In the genomic region with DNA sequence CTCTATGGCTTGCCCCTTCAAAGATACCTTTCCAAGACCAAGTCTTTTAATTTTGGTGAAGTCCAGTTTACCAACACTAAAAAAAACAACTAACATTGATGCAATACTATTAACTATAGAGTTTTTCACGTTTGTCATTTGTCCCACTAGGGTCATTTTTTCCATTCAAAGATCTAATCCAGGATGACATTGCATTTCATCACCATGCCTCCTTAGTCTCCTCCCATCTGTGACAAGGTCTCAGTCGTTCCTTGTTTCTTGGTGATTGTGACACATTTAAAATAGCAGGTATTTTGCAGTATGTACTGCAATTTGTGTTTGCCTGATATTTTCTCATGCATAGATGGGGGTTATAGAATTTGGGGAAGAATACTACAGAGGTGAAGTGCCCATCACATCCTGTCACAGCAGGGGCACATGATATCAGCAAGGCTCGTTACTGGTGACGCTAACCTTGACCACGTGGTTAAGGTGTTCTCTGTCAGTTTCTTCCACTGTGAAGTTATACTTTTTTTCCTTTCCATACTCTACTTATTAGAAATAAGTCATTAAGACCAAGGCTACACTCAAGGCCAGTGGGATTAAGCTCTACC, we compare ENCODE assay signal across 37 cellular contexts.
"Had no signal": no experiment of that assay in that cellular context is flagged by ENCODE, and none has a peak within 500 bp of the region (broad histone marks: within the 10 kb centered on the region; RNA-seq: fewer than 3 reads in every experiment).

No MANE protein-coding gene starts in this region.

- H3K4me3 Mint-ChIP-seq: activated B cell treated with CpG ODN at 0.5 μM for 24 hours; activated CD4-positive, alpha-beta memory T cell treated with anti-CD3 and anti-CD28 coated beads for 36 hours; activated CD4-positive, alpha-beta T cell treated with anti-CD3 and anti-CD28 coated beads, Interleukin-2, amount 10 ng/mL, durations not matched to agents 24 days and 14 days; activated CD8-positive, alpha-beta memory T cell treated with anti-CD3 and anti-CD28 coated beads, Interleukin-2, amount 10 ng/mL, durations not matched to agents 7 days and 5 days; activated CD8-positive, alpha-beta T cell treated with anti-CD3 and anti-CD28 coated beads for 36 hours; activated naive CD8-positive, alpha-beta T cell treated with anti-CD3 and anti-CD28 coated beads for 36 hours; activated T-cell treated with anti-CD3 and anti-CD28 coated beads, Interleukin-2, amount 50 U/mL, for 24 hours; central memory CD8-positive, alpha-beta T cell; T-helper 1 cell treated with Interleukin-12 subunit alpha and Interleukin-12 subunit beta and Interleukin-4 antibody, amounts not matched to agents 30 μg/mL and 1 μg/mL, for 36 hours; T-helper 2 cell treated with Interferon-gamma antibody and Interleukin-4, amounts not matched to agents 5 μg/mL and 100 μg/mL, for 36 hours had no signal

- H3K4me1 Mint-ChIP-seq: activated B cell treated with CpG ODN at 0.5 μM for 24 hours; activated CD4-positive, alpha-beta T cell treated with anti-CD3 and anti-CD28 coated beads, Interleukin-2, amount 10 ng/mL, durations not matched to agents 24 days and 14 days; activated CD8-positive, alpha-beta memory T cell treated with anti-CD3 and anti-CD28 coated beads, Interleukin-2, amount 10 ng/mL, durations not matched to agents 7 days and 5 days; activated naive CD8-positive, alpha-beta T cell treated with anti-CD3 and anti-CD28 coated beads for 36 hours; central memory CD8-positive, alpha-beta T cell had no signal

- H3K27me3 Mint-ChIP-seq: activated B cell treated with CpG ODN at 0.5 μM for 24 hours; activated CD4-positive, alpha-beta memory T cell treated with anti-CD3 and anti-CD28 coated beads for 36 hours; activated CD8-positive, alpha-beta memory T cell treated with anti-CD3 and anti-CD28 coated beads, Interleukin-2, amount 10 ng/mL, durations not matched to agents 7 days and 5 days; activated CD8-positive, alpha-beta T cell treated with anti-CD3 and anti-CD28 coated beads for 36 hours; activated naive CD8-positive, alpha-beta T cell treated with anti-CD3 and anti-CD28 coated beads for 36 hours; activated T-cell treated with anti-CD3 and anti-CD28 coated beads, Interleukin-2, amount 50 U/mL, for 24 hours; central memory CD8-positive, alpha-beta T cell had no signal

- H3K27ac ChIP-seq: adrenal gland, body of pancreas, brain microvascular endothelial cell, cardiac muscle cell, VCaP had no signal

- FAIRE-seq: astrocyte, bronchial epithelial cell, TTC549 had no signal

- H3K36me3 Mint-ChIP-seq: activated CD4-positive, alpha-beta memory T cell treated with anti-CD3 and anti-CD28 coated beads for 36 hours; activated CD8-positive, alpha-beta memory T cell treated with anti-CD3 and anti-CD28 coated beads, Interleukin-2, amount 10 ng/mL, durations not matched to agents 7 days and 5 days; activated naive CD4-positive, alpha-beta T cell treated with anti-CD3 and anti-CD28 coated beads, Interleukin-2, amount 50 U/mL, for 72 hours; activated naive CD8-positive, alpha-beta T cell treated with anti-CD3 and anti-CD28 coated beads for 36 hours had no signal

- H3K9me3 ChIP-seq: adrenal gland, body of pancreas had no signal

- H3K27me3 ChIP-seq: adrenal gland, body of pancreas, brain microvascular endothelial cell, cardiac muscle cell had no signal

- DNase-seq: activated B cell treated with CpG ODN at 0.5 μM for 24 hours; activated CD4-positive, alpha-beta memory T cell treated with anti-CD3 and anti-CD28 coated beads for 36 hours; activated CD4-positive, alpha-beta T cell treated with anti-CD3 and anti-CD28 coated beads for 4 hours; activated CD4-positive, alpha-beta T cell treated with anti-CD3 and anti-CD28 coated beads, Interleukin-2, amount 10 ng/mL, durations not matched to agents 24 days and 14 days; activated CD4-positive, alpha-beta T cell treated with anti-CD3 and anti-CD28 coated beads, Interleukin-2, amount 50 U/mL, for 1 hour; activated CD4-positive, alpha-beta T cell treated with anti-CD3 and anti-CD28 coated beads, Interleukin-2, amount 50 U/mL, for 4 hours; activated CD4-positive, CD25-positive, alpha-beta regulatory T cell treated with anti-CD3 and anti-CD28 coated beads, Interleukin-2, amount 50 U/mL, for 72 hours; activated CD8-positive, alpha-beta memory T cell treated with anti-CD3 and anti-CD28 coated beads, Interleukin-2, amount 10 ng/mL, durations not matched to agents 7 days and 5 days; activated CD8-positive, alpha-beta memory T cell treated with anti-CD3 and anti-CD28 coated beads, Interleukin-2, amount 50 U/mL, for 48 hours; activated CD8-positive, alpha-beta T cell treated with anti-CD3 and anti-CD28 coated beads for 36 hours; activated effector memory CD4-positive, alpha-beta T cell treated with Interleukin-2 at 50 U/mL for 16 hours; activated gamma-delta T cell; activated naive CD4-positive, alpha-beta T cell treated with anti-CD3 and anti-CD28 coated beads, Interleukin-2, amount 50 U/mL, for 16 hours; activated naive CD4-positive, alpha-beta T cell treated with Interleukin-2 at 50 U/mL for 16 hours; activated naive CD8-positive, alpha-beta T cell treated with anti-CD3 and anti-CD28 coated beads for 36 hours; activated T-cell treated with anti-CD3 and anti-CD28 coated beads, Interleukin-2, amount 50 U/mL, for 24 hours; activated T-cell treated with anti-CD3 and anti-CD28 coated beads, Interleukin-2, amount 50 U/mL, for 48 hours; adrenal gland; amniotic stem cell; aorta; body of pancreas; brain microvascular endothelial cell; caudate nucleus; cerebellar nuclear complex; T-helper 1 cell; T-helper 2 cell; T-helper 9 cell had no signal

- ATAC-seq: activated CD8-positive, alpha-beta memory T cell treated with anti-CD3 and anti-CD28 coated beads, Interleukin-2, amount 10 ng/mL, durations not matched to agents 7 days and 5 days; activated CD8-positive, alpha-beta T cell treated with anti-CD3 and anti-CD28 coated beads for 36 hours; activated naive CD4-positive, alpha-beta T cell treated with anti-CD3 and anti-CD28 coated beads, Interleukin-2, amount 50 U/mL, for 72 hours had no signal

- H3K36me3 ChIP-seq: adrenal gland, brain microvascular endothelial cell, cardiac muscle cell had no signal

- H3K9me3 Mint-ChIP-seq: activated B cell treated with CpG ODN at 0.5 μM for 24 hours; activated CD4-positive, alpha-beta memory T cell treated with anti-CD3 and anti-CD28 coated beads for 36 hours; activated CD4-positive, alpha-beta T cell treated with anti-CD3 and anti-CD28 coated beads, Interleukin-2, amount 10 ng/mL, durations not matched to agents 24 days and 14 days; activated CD8-positive, alpha-beta T cell treated with anti-CD3 and anti-CD28 coated beads for 36 hours; activated naive CD8-positive, alpha-beta T cell treated with anti-CD3 and anti-CD28 coated beads for 36 hours; activated T-cell treated with anti-CD3 and anti-CD28 coated beads, Interleukin-2, amount 50 U/mL, for 24 hours; activated T-helper 2 cell treated with anti-CD3 and anti-CD28 coated beads, Interferon-gamma antibody, Interleukin-2, Interleukin-4, amounts not matched to agents 10 μg/mL and 5 μg/mL and 100 μg/mL, durations not matched to agents 14 hours and 24 hours and 36 hours; central memory CD8-positive, alpha-beta T cell; T-helper 1 cell treated with Interleukin-12 subunit alpha and Interleukin-12 subunit beta and Interleukin-4 antibody, amounts not matched to agents 30 μg/mL and 1 μg/mL, for 36 hours; T-helper 2 cell treated with Interferon-gamma antibody and Interleukin-4, amounts not matched to agents 5 μg/mL and 100 μg/mL, for 36 hours had no signal

- H3K4me1 ChIP-seq: adrenal gland, body of pancreas had no signal

- H3K27ac Mint-ChIP-seq: activated B cell treated with CpG ODN at 0.5 μM for 24 hours; activated CD4-positive, alpha-beta memory T cell treated with anti-CD3 and anti-CD28 coated beads for 36 hours; activated CD4-positive, alpha-beta T cell treated with anti-CD3 and anti-CD28 coated beads, Interleukin-2, amount 10 ng/mL, durations not matched to agents 24 days and 14 days; activated CD8-positive, alpha-beta memory T cell treated with anti-CD3 and anti-CD28 coated beads, Interleukin-2, amount 10 ng/mL, durations not matched to agents 7 days and 5 days; activated CD8-positive, alpha-beta T cell treated with anti-CD3 and anti-CD28 coated beads for 36 hours; activated naive CD4-positive, alpha-beta T cell treated with anti-CD3 and anti-CD28 coated beads, Interleukin-2, amount 50 U/mL, for 72 hours; activated naive CD8-positive, alpha-beta T cell treated with anti-CD3 and anti-CD28 coated beads for 36 hours; activated T-cell treated with anti-CD3 and anti-CD28 coated beads, Interleukin-2, amount 50 U/mL, for 24 hours; activated T-helper 2 cell treated with anti-CD3 and anti-CD28 coated beads, Interferon-gamma antibody, Interleukin-2, Interleukin-4, amounts not matched to agents 10 μg/mL and 5 μg/mL and 100 μg/mL, durations not matched to agents 14 hours and 24 hours and 36 hours; T-helper 1 cell treated with Interleukin-12 subunit alpha and Interleukin-12 subunit beta and Interleukin-4 antibody, amounts not matched to agents 30 μg/mL and 1 μg/mL, for 36 hours; T-helper 2 cell treated with Interferon-gamma antibody and Interleukin-4, amounts not matched to agents 5 μg/mL and 100 μg/mL, for 36 hours had no signal

- H3K4me3 ChIP-seq: adrenal gland, body of pancreas, cardiac muscle cell had no signal
